Comparison of ENCODE assay signal across 8 cellular contexts in genomic region chr22:41682033-41682807, GRCh38. TPM values are rescaled to one million over a fixed set of nuclear protein-coding genes. Genes with fewer than 3 reads are reported as not detected.
A peak's percentile ranks its signal among the peaks of the same experiment; 100 is the strongest.
DNase-seq lines count a peak whose midpoint lies in the region; ATAC-seq and TF ChIP-seq lines count a peak whose summit lies in the region.

No MANE protein-coding gene starts in this region.

- ATAC-seq in GM18502 (IDR thresholded peaks at IDR 0.05; ENCODE audit: poor library complexity, unreplicated experiment), result peak; percentile 71
- ATAC-seq in HG03460 (IDR thresholded peaks at IDR 0.05; ENCODE audit: unreplicated experiment), result peak; percentile 85
- ATAC-seq in naive B cell (ENCODE audit: low read depth in 2 of 2), result peak; percentile 89 to 92
- no peak for ATAC-seq in GM21526 (IDR thresholded peaks at IDR 0.05; ENCODE audit: low FRiP score, unreplicated experiment)

- H3K9me3 Mint-ChIP-seq in naive B cell, result no peaks in the 10 kb centered on the region

- H3K4me1 Mint-ChIP-seq in naive B cell, result peaks cover 14 to 42% (median 34%) of the 10 kb centered on the region in 3 donors

- DNase-seq in activated T-helper 1 cell treated with Interleukin-2 at 50 U/mL for 16 hours (ENCODE audit: low read depth) (peak; percentile 76), fibroblast of gingiva (ENCODE audit: low read depth) (peak; percentile 87), naive B cell (peak; percentile 87)
- DNase-seq in stimulated activated CD8-positive, alpha-beta memory T cell treated with anti-CD3 and anti-CD28 coated beads, Interleukin-7, amount 100 ng/mL, for 24 hours (ENCODE audit: low read depth), result peak; percentile 73

- peak overlapping the region; percentile 99 to 100 (median 100) for H3K27ac Mint-ChIP-seq in naive B cell

- peaks cover 4 to 15% of the 10 kb centered on the region in 2 donors for H3K36me3 Mint-ChIP-seq in naive B cell

- peak overlapping the region; percentile 93 to 100 (median 98) for H3K4me3 Mint-ChIP-seq in naive B cell

- H3K27me3 Mint-ChIP-seq in naive B cell, result no peaks in the 10 kb centered on the region

TF ChIP-seq in PFSK-1, 5 proteins besides CTCF, POLR2A, EP300 and RAD21:
- peak; percentile 29 for TF ChIP-seq FOXP2 (optimal IDR thresholded peaks at IDR 0.05; ENCODE audit: borderline replicate concordance, extremely low read depth, extremely low read length, insufficient read depth)
- TF ChIP-seq TAF1 (IDR thresholded peaks at IDR 0.05; ENCODE audit: borderline replicate concordance, insufficient read depth, low read length), result no peak
- no peak for TF ChIP-seq REST (IDR thresholded peaks at IDR 0.05; ENCODE audit: insufficient read depth in 1 of 2, low read depth in 2 of 2, low read length in 2 of 2)
- TF ChIP-seq SIN3A (IDR thresholded peaks at IDR 0.05; ENCODE audit: borderline replicate concordance, insufficient read depth, low read length), result no peak
- 0 out of 2 replicates have a peak, but pooled peaks have one; percentile 31 for TF ChIP-seq POLR2AphosphoS5 (IDR thresholded peaks at IDR 0.05; ENCODE audit: low read depth, low read length)

RNA-seq across cellular contexts. Expression of gene SNU13, which starts 6.4 kb away (rescaled TPM):
- 234 TPM for polyA plus RNA-seq in PFSK-1 (2012; ENCODE audit: insufficient read length, low read depth)
- 100 to 1,000 TPM; 264 to 311 (median 271) TPM for polyA plus RNA-seq in naive B cell (ENCODE audit: low read depth in 6 of 6)

RNA-seq across cellular contexts. Expression of gene MEI1, which starts 17.1 kb away (rescaled TPM):
- polyA plus RNA-seq in PFSK-1 (2012; ENCODE audit: insufficient read length, low read depth), result 3.1 TPM
- 100 to 1,000 TPM in 1 of 6 donors, 10 to 100 TPM in 5; 75.0 to 160 (median 83.4) TPM for polyA plus RNA-seq in naive B cell (ENCODE audit: low read depth in 6 of 6)
